ENCODE assay signal across 2 cellular contexts in genomic region chr10:1038769-1039168, GRCh38.
A peak's percentile ranks its signal among the peaks of the same experiment; 100 is the strongest.
TF ChIP-seq lines count a peak whose summit lies in the region.

No MANE protein-coding gene starts in this region.

TF ChIP-seq in K562, 482 proteins besides CTCF, POLR2A, EP300 and RAD21:
- peak; percentile 63; the same call in 1 of the 2 replicates for TF ChIP-seq POLR2AphosphoS2 (IDR thresholded peaks at IDR 0.05; ENCODE audit: low read length)
- TF ChIP-seq POLR2G (IDR thresholded peaks at IDR 0.05; ENCODE audit: low read depth, low read length) = peak; percentile 61
- peak; percentile 40 for TF ChIP-seq RBFOX2 (IDR thresholded peaks at IDR 0.05; ENCODE audit: low read depth, low read length)

TF ChIP-seq in HepG2, 621 proteins besides CTCF, POLR2A, EP300 and RAD21:
- 0 out of 2 replicates have a peak, but pooled peaks have one; percentile 32 for TF ChIP-seq RBFOX2 (IDR thresholded peaks at IDR 0.05; ENCODE audit: low read depth, low read length)
- peak; percentile 27 for TF ChIP-seq AGO2 (optimal IDR thresholded peaks at IDR 0.05; ENCODE audit: low read depth, low read length)
- TF ChIP-seq RBM22 (optimal IDR thresholded peaks at IDR 0.05; ENCODE audit: low read length) = peak; percentile 50
